Comparison of ENCODE assay signal across 9 cellular contexts in the genomic region with DNA sequence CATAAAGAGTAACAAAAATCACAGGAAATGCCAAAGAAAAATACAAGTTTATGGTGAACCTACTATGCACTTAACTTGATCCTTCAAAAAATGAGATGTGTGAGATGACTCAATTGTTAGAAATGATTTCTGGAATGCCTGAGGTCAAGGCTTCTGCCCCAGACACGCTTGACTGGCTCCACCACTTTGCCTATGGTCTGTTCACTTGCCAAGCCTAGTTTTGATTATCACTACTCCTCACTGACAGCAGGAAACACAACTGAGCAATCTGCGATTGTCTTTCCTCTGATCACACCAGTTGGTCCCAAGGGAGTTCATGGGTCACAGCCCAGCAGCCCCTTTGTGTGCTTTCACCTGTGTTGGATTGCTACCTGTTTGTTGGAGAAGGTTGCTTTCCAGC. TPM values are rescaled to one million over a fixed set of nuclear protein-coding genes. Genes with fewer than 3 reads are reported as not detected.
DNase-seq lines count a peak whose midpoint lies in the region; ATAC-seq and TF ChIP-seq lines count a peak whose summit lies in the region.
"Had no signal": no experiment of that assay in that cellular context is flagged by ENCODE, and none has a peak within 500 bp of the region (broad histone marks: within the 10 kb centered on the region; RNA-seq: fewer than 3 reads in every experiment).

No MANE protein-coding gene starts in this region.

- intact Hi-C loops in PC-3 (cut with micrococcal nuclease), result no loop called here

- no peak for TF ChIP-seq CTCF in PC-3 (conservative IDR thresholded peaks at IDR 0.05; ENCODE audit: low read depth, low read length)
- TF ChIP-seq CTCF in omental fat pad (IDR thresholded peaks at IDR 0.05), result no peak

- H3K79me2 ChIP-seq in PC-3 (ENCODE audit: low read length), result no peaks in the 10 kb centered on the region

- H2AFZ ChIP-seq in PC-3 (ENCODE audit: low read length) (peak overlapping the region; percentile 51), mesenchymal stem cell (ENCODE audit: low read depth, low read length) (no peak overlapping the region)

- H3K27ac ChIP-seq in PC-3 (ENCODE audit: low read length) (peak overlapping the region; percentile 49), mesenchymal stem cell (ENCODE audit: low read length, poor library complexity, severe bottlenecking) (peak overlapping the region; percentile 79)
- H3K27ac ChIP-seq: Peyer's patch had no signal

- H3K4me3 ChIP-seq in PC-3 (ENCODE audit: low read length) (peak overlapping the region; percentile 4; the same call in 1 of the 2 replicates), mesenchymal stem cell (ENCODE audit: insufficient read depth in 1 of 2, low read depth in 1 of 2, low read length in 2 of 2) (no peak overlapping the region)
- H3K4me3 ChIP-seq: Peyer's patch had no signal

- H2BK120ac ChIP-seq in mesenchymal stem cell (ENCODE audit: low read depth, low read length), result no peak overlapping the region

- H3K18ac ChIP-seq in mesenchymal stem cell (ENCODE audit: low read depth in 1 of 2, low read length in 2 of 2), result no peak overlapping the region

- H4K8ac ChIP-seq in mesenchymal stem cell (ENCODE audit: low read length), result no peak overlapping the region

- H3K9ac ChIP-seq in PC-3 (ENCODE audit: low read length), result no peak overlapping the region
- no peak overlapping the region for H3K9ac ChIP-seq in mesenchymal stem cell (ENCODE audit: low read length)

- no peak overlapping the region for H4K91ac ChIP-seq in mesenchymal stem cell (ENCODE audit: low read length)

- no peaks in the 10 kb centered on the region for H4K20me1 ChIP-seq in PC-3 (ENCODE audit: low read length)

- H3F3A ChIP-seq in PC-3 (ENCODE audit: low read length, unreplicated experiment), result peaks cover 4% of the 10 kb centered on the region

- peaks cover 31% of the 10 kb centered on the region for H3K4me1 ChIP-seq in PC-3 (ENCODE audit: insufficient read depth, low read length)
- peaks cover 10% of the 10 kb centered on the region for H3K4me1 ChIP-seq in mesenchymal stem cell (ENCODE audit: control insufficient read depth, insufficient read depth, low read depth, low read length)
- H3K4me1 ChIP-seq: Peyer's patch had no signal

- H2BK15ac ChIP-seq in mesenchymal stem cell (ENCODE audit: low read depth, poor library complexity, severe bottlenecking), result no peak overlapping the region

- CTCF ChIA-PET in PC-3 (lab: Charles Lee), result no interaction called here

- H3K4ac ChIP-seq in mesenchymal stem cell (ENCODE audit: low read depth in 1 of 2, low read length in 2 of 2), result no peak overlapping the region

- H3K79me1 ChIP-seq in mesenchymal stem cell (replicated peaks; ENCODE audit: low read length, poor library complexity, severe bottlenecking), result no peaks in the 10 kb centered on the region

- no peaks in the 10 kb centered on the region for H3K9me2 ChIP-seq in PC-3 (replicated peaks; ENCODE audit: low read length)

- H3K4me2 ChIP-seq in PC-3 (ENCODE audit: low read length) (peak overlapping the region; percentile 66), mesenchymal stem cell (ENCODE audit: low read length, poor library complexity, severe bottlenecking) (no peak overlapping the region)

- H3K27me3 ChIP-seq in PC-3 (ENCODE audit: low read length), result no peaks in the 10 kb centered on the region
- H3K27me3 ChIP-seq in mesenchymal stem cell (ENCODE audit: control insufficient read depth in 1 of 2, insufficient read depth in 1 of 2, low read length in 2 of 2), result no peaks in the 10 kb centered on the region
- H3K27me3 ChIP-seq: Peyer's patch had no signal

- H2BK5ac ChIP-seq in mesenchymal stem cell (ENCODE audit: low read depth, low read length, poor library complexity, severe bottlenecking), result no peak overlapping the region

- no TSS peak for BruUV-seq in PC-3 (replicated peaks; lab: Mats Ljungman, UMichigan)

- H3K23ac ChIP-seq in mesenchymal stem cell (ENCODE audit: low read length in 2 of 2), result no peak overlapping the region

- no peak overlapping the region for H2BK12ac ChIP-seq in mesenchymal stem cell (ENCODE audit: low read length in 2 of 2)

- WGBS in mesenchymal stem cell, result 0% methylated on average over 2 of the region's 2 CpGs

- H3K36me3 ChIP-seq in PC-3 (ENCODE audit: low read depth, low read length) (no peaks in the 10 kb centered on the region), mesenchymal stem cell (ENCODE audit: control insufficient read depth in 1 of 2, insufficient read depth in 2 of 2, low read depth in 1 of 2, low read length in 2 of 2) (no peaks in the 10 kb centered on the region)
- H3K36me3 ChIP-seq: Peyer's patch had no signal

- H3K14ac ChIP-seq in mesenchymal stem cell (ENCODE audit: low read length in 2 of 2), result no peak overlapping the region

- peak; percentile 95 for DNase-seq in PC-3
- peak; percentile 31 for DNase-seq in mesenchymal stem cell
- DNase-seq in stimulated activated naive CD4-positive, alpha-beta T cell treated with Interleukin-2 at 50 U/mL for 16 hours (lab: John Stamatoyannopoulos, UW), result no peak
- no peak for DNase-seq in activated CD8-positive, alpha-beta memory T cell treated with anti-CD3 and anti-CD28 coated beads, Interleukin-2, amount 50 U/mL, for 4 hours
- DNase-seq in NCI-H524 (lab: John Stamatoyannopoulos, UW), result no peak
- DNase-seq in omental fat pad (ENCODE audit: low spot score), result no peak

- no peaks in the 10 kb centered on the region for H3K9me3 ChIP-seq in PC-3 (ENCODE audit: low read length)
- no peaks in the 10 kb centered on the region for H3K9me3 ChIP-seq in mesenchymal stem cell (ENCODE audit: control insufficient read depth, low read length)

- ATAC-seq in GM18519 (IDR thresholded peaks at IDR 0.05; ENCODE audit: low FRiP score, unreplicated experiment) (peak; percentile 91), HG02763 (IDR thresholded peaks at IDR 0.05; ENCODE audit: unreplicated experiment) (peak; percentile 88), PC-3 (peak; percentile 86), omental fat pad (ENCODE audit: low FRiP score) (no peak)

- POLR2A ChIA-PET in PC-3 (lab: Charles Lee; ENCODE audit: unreplicated experiment), result no interaction called here

- H2AK5ac ChIP-seq in mesenchymal stem cell (ENCODE audit: low read length, severe bottlenecking), result no peak overlapping the region

RNA-seq across cellular contexts. Expression of a gene that starts 20.6 kb away (rescaled TPM):
- 7.3 and 8.5 TPM in 2 replicates for total RNA-seq in PC-3 (2014; rRNA removed)
- polyA plus RNA-seq in mesenchymal stem cell (2013, experiment 1 of 2), result 3.5 TPM
- polyA plus RNA-seq in mesenchymal stem cell (2013, experiment 2 of 2), result 3.2 TPM
- 10 to 100 TPM in 1 of 4 donors, 1 to 10 TPM in 3; 7.2 to 13.4 (median 8.1) TPM for total RNA-seq in omental fat pad

RNA-seq across cellular contexts. Expression of a gene that starts 46.5 kb away (rescaled TPM):
- total RNA-seq in PC-3 (2014; rRNA removed) (345 and 371 TPM in 2 replicates), omental fat pad (100 to 1,000 TPM; 288 to 530 (median 485) TPM)
- polyA plus RNA-seq in mesenchymal stem cell (2013, experiment 1 of 2), result 120 TPM
- polyA plus RNA-seq in mesenchymal stem cell (2013, experiment 2 of 2), result 123 TPM

Comparison
In these comparisons a context has a peak if more than half of its experiments do, and no peak if none do; other contexts are left out.
1. DNase-seq: peak in PC-3 (single experiment) and mesenchymal stem cell (single experiment); none in stimulated activated naive CD4-positive, alpha-beta T cell treated with Interleukin-2 at 50 U/mL for 16 hours (single experiment), activated CD8-positive, alpha-beta memory T cell treated with anti-CD3 and anti-CD28 coated beads, Interleukin-2, amount 50 U/mL, for 4 hours (single experiment), NCI-H524 (0 of 2) and omental fat pad (single experiment).